In the genomic region with DNA sequence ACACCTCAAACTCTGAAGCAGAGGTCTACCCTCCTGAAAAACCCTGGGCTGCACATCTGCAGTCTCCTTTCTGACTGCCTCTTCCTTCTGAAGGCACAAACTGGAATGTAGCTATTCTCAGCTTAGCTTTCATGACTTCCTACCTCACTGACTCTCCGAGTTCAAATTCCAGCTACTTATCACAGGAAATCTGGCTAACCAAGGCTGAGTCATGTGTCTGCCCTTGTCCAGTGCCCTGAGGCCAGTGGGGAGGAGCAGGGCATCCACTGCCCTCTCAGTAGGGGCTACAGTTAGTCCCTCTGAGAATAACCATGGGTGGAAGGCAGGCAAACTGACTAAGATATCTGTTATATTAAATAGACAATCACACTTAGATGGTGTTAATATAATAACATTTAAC, we compare ENCODE assay signal across 18 cellular contexts. TPM values are rescaled to one million over a fixed set of nuclear protein-coding genes. Genes with fewer than 3 reads are reported as not detected.
DNase-seq lines count a peak whose midpoint lies in the region; ATAC-seq and TF ChIP-seq lines count a peak whose summit lies in the region.
"Had no signal": no experiment of that assay in that cellular context is flagged by ENCODE, and none has a peak within 500 bp of the region (broad histone marks: within the 10 kb centered on the region; RNA-seq: fewer than 3 reads in every experiment).

No MANE protein-coding gene starts in this region.

- no peaks in the 10 kb centered on the region for H3K36me3 Mint-ChIP-seq in glutamatergic neuron (ENCODE audit: unreplicated experiment)
- H3K36me3 Mint-ChIP-seq: CD4-positive, CD25-positive, alpha-beta regulatory T cell; natural killer cell treated with Interleukin-12 subunit alpha and Interleukin-12 subunit beta and Interleukin-15 and Interleukin-18, amount 100 ng/mL, for 72 hours had no signal

- WGBS in mesodermal cell (ENCODE audit: insufficient coverage in 2 of 2), 2 experiments = 40% methylated on average over 1 of the region's 1 CpG; no CpG with 5 or more reads in 1 of the 2 experiments

- TF ChIP-seq CTCF in choroid plexus epithelial cell (conservative IDR thresholded peaks at IDR 0.05; ENCODE audit: low read depth, low read length) = no peak
- TF ChIP-seq CTCF in glutamatergic neuron (IDR thresholded peaks at IDR 0.05; ENCODE audit: partially characterized antibody, unreplicated experiment) = no peak

- H3K36me3 ChIP-seq in mesodermal cell (ENCODE audit: control insufficient read depth, insufficient read depth, low read length) = no peaks in the 10 kb centered on the region
- H3K36me3 ChIP-seq: heart right ventricle, left ventricle myocardium inferior had no signal

- no peaks in the 10 kb centered on the region for H3K9me3 ChIP-seq in mesodermal cell (ENCODE audit: control insufficient read depth, low read length)
- H3K9me3 ChIP-seq: body of pancreas had no signal

- H3K27ac ChIP-seq in mesodermal cell (ENCODE audit: low read depth, low read length, severe bottlenecking) = peak overlapping the region; percentile 34
- H3K27ac ChIP-seq: body of pancreas, heart right ventricle, left ventricle myocardium inferior had no signal

- H3K4me3 Mint-ChIP-seq in glutamatergic neuron (ENCODE audit: unreplicated experiment) = no peak overlapping the region
- H3K4me3 Mint-ChIP-seq: activated CD4-positive, alpha-beta memory T cell treated with anti-CD3 and anti-CD28 coated beads, Interleukin-2, amount 10 ng/mL, durations not matched to agents 7 days and 5 days; CD4-positive, CD25-positive, alpha-beta regulatory T cell; natural killer cell treated with Interleukin-12 subunit alpha and Interleukin-12 subunit beta and Interleukin-15 and Interleukin-18, amount 100 ng/mL, for 72 hours; stimulated activated naive CD8-positive, alpha-beta T cell treated with anti-CD3 and anti-CD28 coated beads, Interleukin-15, amount 100 ng/mL, for 72 hours had no signal

- no peak overlapping the region for H3K27ac Mint-ChIP-seq in glutamatergic neuron (ENCODE audit: unreplicated experiment)
- H3K27ac Mint-ChIP-seq: activated CD4-positive, alpha-beta memory T cell treated with anti-CD3 and anti-CD28 coated beads, Interleukin-2, amount 10 ng/mL, durations not matched to agents 7 days and 5 days; activated T-helper 2 cell treated with anti-CD3 and anti-CD28 coated beads, Interferon-gamma antibody, Interleukin-2, Interleukin-4, amounts not matched to agents 10 μg/mL and 5 μg/mL and 100 μg/mL, durations not matched to agents 14 hours and 24 hours and 36 hours; CD4-positive, CD25-positive, alpha-beta regulatory T cell; stimulated activated naive CD8-positive, alpha-beta T cell treated with anti-CD3 and anti-CD28 coated beads, Interleukin-15, amount 100 ng/mL, for 72 hours had no signal

- no peaks in the 10 kb centered on the region for H3K4me1 Mint-ChIP-seq in glutamatergic neuron (ENCODE audit: low read depth, unreplicated experiment)
- H3K4me1 Mint-ChIP-seq: activated CD4-positive, alpha-beta memory T cell treated with anti-CD3 and anti-CD28 coated beads, Interleukin-2, amount 10 ng/mL, durations not matched to agents 7 days and 5 days; CD4-positive, CD25-positive, alpha-beta regulatory T cell; stimulated activated naive CD8-positive, alpha-beta T cell treated with anti-CD3 and anti-CD28 coated beads, Interleukin-15, amount 100 ng/mL, for 72 hours had no signal

- ATAC-seq in GM21737 (IDR thresholded peaks at IDR 0.05; ENCODE audit: unreplicated experiment) = no peak
- ATAC-seq: body of pancreas; heart right ventricle; sciatic nerve; stimulated activated naive CD8-positive, alpha-beta T cell treated with anti-CD3 and anti-CD28 coated beads, Interleukin-15, amount 100 ng/mL, for 72 hours had no signal

- H3K4me1 ChIP-seq in mesodermal cell (ENCODE audit: control insufficient read depth, insufficient read depth, low read length, poor library complexity, severe bottlenecking) = peaks cover 13% of the 10 kb centered on the region
- H3K4me1 ChIP-seq: body of pancreas, left ventricle myocardium inferior had no signal

- H3K27me3 Mint-ChIP-seq in glutamatergic neuron (ENCODE audit: unreplicated experiment) = no peaks in the 10 kb centered on the region
- H3K27me3 Mint-ChIP-seq: activated CD4-positive, alpha-beta memory T cell treated with anti-CD3 and anti-CD28 coated beads, Interleukin-2, amount 10 ng/mL, durations not matched to agents 7 days and 5 days; CD4-positive, CD25-positive, alpha-beta regulatory T cell; natural killer cell treated with Interleukin-12 subunit alpha and Interleukin-12 subunit beta and Interleukin-15 and Interleukin-18, amount 100 ng/mL, for 72 hours; stimulated activated naive CD8-positive, alpha-beta T cell treated with anti-CD3 and anti-CD28 coated beads, Interleukin-15, amount 100 ng/mL, for 72 hours had no signal

- DNase-seq in ELF-1 (ENCODE audit: low read depth, low spot score) = peak; percentile 32
- peak; percentile 33 for DNase-seq in NCI-H69 (lab: John Stamatoyannopoulos, UW)
- peak; percentile 76 for DNase-seq in choroid plexus epithelial cell (ENCODE audit: low read depth)
- DNase-seq in NK-92 treated with Interleukin-12 subunit alpha and Interleukin-12 subunit beta, amount 100 ng/mL, for 24 hours (lab: John Stamatoyannopoulos, UW) = no peak
- no peak for DNase-seq in glutamatergic neuron
- no peak for DNase-seq in NCI-H748 (lab: John Stamatoyannopoulos, UW; ENCODE audit: unreplicated experiment)
- DNase-seq: activated CD4-positive, alpha-beta memory T cell treated with anti-CD3 and anti-CD28 coated beads, Interleukin-2, amount 10 ng/mL, durations not matched to agents 7 days and 5 days; body of pancreas; CD4-positive, CD25-positive, alpha-beta regulatory T cell; heart right ventricle; left ventricle myocardium inferior; NCI-H446; stimulated activated naive CD8-positive, alpha-beta T cell treated with anti-CD3 and anti-CD28 coated beads, Interleukin-15, amount 100 ng/mL, for 72 hours had no signal

- H3K4me3 ChIP-seq in choroid plexus epithelial cell (ENCODE audit: low read depth, low read length) (no peak overlapping the region), mesodermal cell (ENCODE audit: extremely low read depth, insufficient read depth, low read length, poor library complexity, severe bottlenecking) (no peak overlapping the region)
- H3K4me3 ChIP-seq: body of pancreas, heart right ventricle, left ventricle myocardium inferior had no signal

- H3K9me3 Mint-ChIP-seq in glutamatergic neuron (ENCODE audit: unreplicated experiment) = no peaks in the 10 kb centered on the region
- H3K9me3 Mint-ChIP-seq: activated CD4-positive, alpha-beta memory T cell treated with anti-CD3 and anti-CD28 coated beads, Interleukin-2, amount 10 ng/mL, durations not matched to agents 7 days and 5 days; activated T-helper 2 cell treated with anti-CD3 and anti-CD28 coated beads, Interferon-gamma antibody, Interleukin-2, Interleukin-4, amounts not matched to agents 10 μg/mL and 5 μg/mL and 100 μg/mL, durations not matched to agents 14 hours and 24 hours and 36 hours; natural killer cell treated with Interleukin-12 subunit alpha and Interleukin-12 subunit beta and Interleukin-15 and Interleukin-18, amount 100 ng/mL, for 72 hours; stimulated activated naive CD8-positive, alpha-beta T cell treated with anti-CD3 and anti-CD28 coated beads, Interleukin-15, amount 100 ng/mL, for 72 hours had no signal

RNA-seq across cellular contexts. Expression of a gene that starts 29.2 kb away (rescaled TPM):
- 7.1 TPM for polyA plus RNA-seq in mesodermal cell (2013, experiment 1 of 2)
- polyA plus RNA-seq in mesodermal cell (2013, experiment 2 of 2) = 8.1 TPM
- 0.49 TPM for total RNA-seq in glutamatergic neuron (ENCODE audit: unreplicated experiment)
- total RNA-seq: activated CD4-positive, alpha-beta memory T cell treated with anti-CD3 and anti-CD28 coated beads, Interleukin-2, amount 10 ng/mL, durations not matched to agents 7 days and 5 days; activated T-helper 2 cell treated with anti-CD3 and anti-CD28 coated beads, Interferon-gamma antibody, Interleukin-2, Interleukin-4, amounts not matched to agents 10 μg/mL and 5 μg/mL and 100 μg/mL, durations not matched to agents 14 hours and 24 hours and 36 hours; CD4-positive, CD25-positive, alpha-beta regulatory T cell had no signal

Comparison
In these comparisons a context has a peak if more than half of its experiments do, and no peak if none do; other contexts are left out.
1. DNase-seq: peak in ELF-1 (single experiment), NCI-H69 (single experiment) and choroid plexus epithelial cell (single experiment); none in NK-92 treated with Interleukin-12 subunit alpha and Interleukin-12 subunit beta, amount 100 ng/mL, for 24 hours (single experiment), glutamatergic neuron (single experiment) and NCI-H748 (single experiment).